Comparison of ENCODE assay signal across 8 cellular contexts in the genomic region with DNA sequence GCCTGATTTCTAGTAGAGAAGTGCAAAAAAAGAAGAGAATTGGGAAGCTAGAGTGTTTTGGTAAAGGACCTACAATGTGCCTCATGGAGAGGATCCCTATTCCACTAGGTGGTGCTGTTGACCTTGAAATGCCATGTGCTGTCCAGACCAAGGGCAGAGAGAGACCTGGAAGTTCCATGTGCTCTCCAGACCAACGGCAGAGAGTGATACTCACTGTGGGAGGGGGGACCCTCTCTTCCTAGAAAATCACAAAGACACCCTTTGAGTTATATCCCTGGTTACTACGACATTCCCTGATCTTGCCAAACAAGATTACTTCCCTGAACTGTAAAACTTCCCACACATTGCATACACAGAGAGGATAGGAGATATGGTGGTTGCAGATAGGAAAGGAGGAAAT.
DNase-seq lines count a peak whose midpoint lies in the region; ATAC-seq and TF ChIP-seq lines count a peak whose summit lies in the region.

No MANE protein-coding gene starts in this region.

- peak; percentile 63 to 70 for TF ChIP-seq RAD21 in liver (IDR thresholded peaks at IDR 0.05)

- 34% methylated on average over 2 of the region's 2 CpGs for WGBS in liver

- H3K9me3 ChIP-seq in WERI-Rb-1 (ENCODE audit: severe bottlenecking) (peaks cover 3% of the 10 kb centered on the region), liver (ENCODE audit: control insufficient read depth in 4 of 4, low read length in 3 of 4) (peaks cover 6 to 19% (median 12%) of the 10 kb centered on the region in 4 donors)

- H3K9ac ChIP-seq in KMS-11 (no peak overlapping the region), liver (ENCODE audit: low read depth in 1 of 2, low read length in 2 of 2) (no peak overlapping the region)

- H3K27me3 ChIP-seq in KMS-11 (ENCODE audit: insufficient read depth, low read depth) (no peaks in the 10 kb centered on the region), WERI-Rb-1 (ENCODE audit: insufficient read depth, low read depth, severe bottlenecking) (no peaks in the 10 kb centered on the region), liver (ENCODE audit: control insufficient read depth in 4 of 4, insufficient read depth in 4 of 4, low read length in 3 of 4) (no peaks in the 10 kb centered on the region)

- H4K20me1 ChIP-seq in KMS-11 (ENCODE audit: insufficient read depth), result no peaks in the 10 kb centered on the region

- in situ Hi-C loops in GM13977 (cut with MboI; ENCODE audit: low pct_unique_long_range_greater_than_20kb, low sequenced_read_pairs, unreplicated experiment), result no loop called here

- H2AFZ ChIP-seq in KMS-11 (ENCODE audit: low read depth), result peak overlapping the region; percentile 60

- H3K79me2 ChIP-seq in KMS-11 (ENCODE audit: insufficient read depth, low read depth), result no peaks in the 10 kb centered on the region

- no peaks in the 10 kb centered on the region for H3K4me1 ChIP-seq in KMS-11 (ENCODE audit: low read depth, poor library complexity, severe bottlenecking)
- no peaks in the 10 kb centered on the region for H3K4me1 ChIP-seq in liver (ENCODE audit: control insufficient read depth in 4 of 4, insufficient read depth in 4 of 4, low read length in 3 of 4)

- ATAC-seq in GM21447 (IDR thresholded peaks at IDR 0.05; ENCODE audit: unreplicated experiment), result no peak

- H3K27ac ChIP-seq in KMS-11 (no peak overlapping the region), WERI-Rb-1 (no peak overlapping the region), liver (ENCODE audit: low read depth in 1 of 2, low read length in 2 of 2) (no peak overlapping the region)

- H3K4me2 ChIP-seq in KMS-11, result no peak overlapping the region

- DNase-seq in CD1c-positive myeloid dendritic cell (ENCODE audit: extremely low spot score), result peak; percentile 16
- peak; percentile 24 for DNase-seq in GM13977 (ENCODE audit: low spot score)
- DNase-seq in WERI-Rb-1, result peak; percentile 69
- DNase-seq in NCI-H187 (lab: John Stamatoyannopoulos, UW), result no peak
- no peak for DNase-seq in posterior vena cava (ENCODE audit: low spot score)

- no peaks in the 10 kb centered on the region for H3K36me3 ChIP-seq in KMS-11 (ENCODE audit: insufficient read depth)
- H3K36me3 ChIP-seq in WERI-Rb-1, result no peaks in the 10 kb centered on the region
- H3K36me3 ChIP-seq in liver (ENCODE audit: control insufficient read depth in 4 of 4, insufficient read depth in 3 of 4, low read depth in 1 of 4, low read length in 3 of 4), result no peaks in the 10 kb centered on the region

- no peak overlapping the region for H3K4me3 ChIP-seq in KMS-11 (IDR thresholded peaks at IDR 0.05; ENCODE audit: insufficient read depth, low read depth, low read length)
- no peak overlapping the region for H3K4me3 ChIP-seq in WERI-Rb-1 (ENCODE audit: low read depth, low read length)
- no peak overlapping the region for H3K4me3 ChIP-seq in liver (ENCODE audit: low read depth in 1 of 3, low read length in 3 of 3)

- intact Hi-C loops in posterior vena cava (cut with DNase I), result no loop called here

- TF ChIP-seq CTCF in GM13977 (IDR thresholded peaks at IDR 0.05; ENCODE audit: extremely low read depth, insufficient read depth, missing control alignments) (peak; percentile 81), KMS-11 (conservative IDR thresholded peaks at IDR 0.05; ENCODE audit: low read depth, low read length) (peak; percentile 91), WERI-Rb-1 (IDR thresholded peaks at IDR 0.05; ENCODE audit: low read depth, low read length) (peak; percentile 70), liver (IDR thresholded peaks at IDR 0.05; ENCODE audit: low read depth, low read length, missing input control) (peak; percentile 32)

TF ChIP-seq in liver, 16 proteins besides CTCF, POLR2A, EP300 and RAD21:
- TF ChIP-seq FOXA2 (IDR thresholded peaks at IDR 0.05) (no peak), EGR1 (IDR thresholded peaks at IDR 0.05; ENCODE audit: low read depth in 2 of 2) (no peak), YY1 (IDR thresholded peaks at IDR 0.05) (no peak), TAF1 (conservative IDR thresholded peaks at IDR 0.05) (no peak), HNF4A (conservative IDR thresholded peaks at IDR 0.05) (no peak), FOXA1 (IDR thresholded peaks at IDR 0.05) (no peak), JUND (IDR thresholded peaks at IDR 0.05) (no peak), GABPA (IDR thresholded peaks at IDR 0.05 in 1 of 2, conservative IDR thresholded peaks at IDR 0.05 in 1 of 2) (no peak), SP1 (IDR thresholded peaks at IDR 0.05) (no peak), HNF4G (IDR thresholded peaks at IDR 0.05) (no peak), RXRA (IDR thresholded peaks at IDR 0.05) (no peak), NR2F2 (IDR thresholded peaks at IDR 0.05) (no peak)
- TF ChIP-seq, protein P1, sequence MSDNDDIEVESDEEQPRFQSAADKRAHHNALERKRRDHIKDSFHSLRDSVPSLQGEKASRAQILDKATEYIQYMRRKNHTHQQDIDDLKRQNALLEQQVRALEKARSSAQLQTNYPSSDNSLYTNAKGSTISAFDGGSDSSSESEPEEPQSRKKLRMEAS (IDR thresholded peaks at IDR 0.05), result no peak
- TF ChIP-seq, protein P2, sequence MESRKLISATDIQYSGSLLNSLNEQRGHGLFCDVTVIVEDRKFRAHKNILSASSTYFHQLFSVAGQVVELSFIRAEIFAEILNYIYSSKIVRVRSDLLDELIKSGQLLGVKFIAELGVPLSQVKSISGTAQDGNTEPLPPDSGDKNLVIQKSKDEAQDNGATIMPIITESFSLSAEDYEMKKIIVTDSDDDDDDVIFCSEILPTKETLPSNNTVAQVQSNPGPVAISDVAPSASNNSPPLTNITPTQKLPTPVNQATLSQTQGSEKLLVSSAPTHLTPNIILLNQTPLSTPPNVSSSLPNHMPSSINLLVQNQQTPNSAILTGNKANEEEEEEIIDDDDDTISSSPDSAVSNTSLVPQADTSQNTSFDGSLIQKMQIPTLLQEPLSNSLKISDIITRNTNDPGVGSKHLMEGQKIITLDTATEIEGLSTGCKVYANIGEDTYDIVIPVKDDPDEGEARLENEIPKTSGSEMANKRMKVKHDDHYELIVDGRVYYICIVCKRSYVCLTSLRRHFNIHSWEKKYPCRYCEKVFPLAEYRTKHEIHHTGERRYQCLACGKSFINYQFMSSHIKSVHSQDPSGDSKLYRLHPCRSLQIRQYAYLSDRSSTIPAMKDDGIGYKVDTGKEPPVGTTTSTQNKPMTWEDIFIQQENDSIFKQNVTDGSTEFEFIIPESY (IDR thresholded peaks at IDR 0.05), result no peak
- TF ChIP-seq, protein P3, sequence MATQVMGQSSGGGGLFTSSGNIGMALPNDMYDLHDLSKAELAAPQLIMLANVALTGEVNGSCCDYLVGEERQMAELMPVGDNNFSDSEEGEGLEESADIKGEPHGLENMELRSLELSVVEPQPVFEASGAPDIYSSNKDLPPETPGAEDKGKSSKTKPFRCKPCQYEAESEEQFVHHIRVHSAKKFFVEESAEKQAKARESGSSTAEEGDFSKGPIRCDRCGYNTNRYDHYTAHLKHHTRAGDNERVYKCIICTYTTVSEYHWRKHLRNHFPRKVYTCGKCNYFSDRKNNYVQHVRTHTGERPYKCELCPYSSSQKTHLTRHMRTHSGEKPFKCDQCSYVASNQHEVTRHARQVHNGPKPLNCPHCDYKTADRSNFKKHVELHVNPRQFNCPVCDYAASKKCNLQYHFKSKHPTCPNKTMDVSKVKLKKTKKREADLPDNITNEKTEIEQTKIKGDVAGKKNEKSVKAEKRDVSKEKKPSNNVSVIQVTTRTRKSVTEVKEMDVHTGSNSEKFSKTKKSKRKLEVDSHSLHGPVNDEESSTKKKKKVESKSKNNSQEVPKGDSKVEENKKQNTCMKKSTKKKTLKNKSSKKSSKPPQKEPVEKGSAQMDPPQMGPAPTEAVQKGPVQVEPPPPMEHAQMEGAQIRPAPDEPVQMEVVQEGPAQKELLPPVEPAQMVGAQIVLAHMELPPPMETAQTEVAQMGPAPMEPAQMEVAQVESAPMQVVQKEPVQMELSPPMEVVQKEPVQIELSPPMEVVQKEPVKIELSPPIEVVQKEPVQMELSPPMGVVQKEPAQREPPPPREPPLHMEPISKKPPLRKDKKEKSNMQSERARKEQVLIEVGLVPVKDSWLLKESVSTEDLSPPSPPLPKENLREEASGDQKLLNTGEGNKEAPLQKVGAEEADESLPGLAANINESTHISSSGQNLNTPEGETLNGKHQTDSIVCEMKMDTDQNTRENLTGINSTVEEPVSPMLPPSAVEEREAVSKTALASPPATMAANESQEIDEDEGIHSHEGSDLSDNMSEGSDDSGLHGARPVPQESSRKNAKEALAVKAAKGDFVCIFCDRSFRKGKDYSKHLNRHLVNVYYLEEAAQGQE (IDR thresholded peaks at IDR 0.05), result no peak
- TF ChIP-seq, protein P4, sequence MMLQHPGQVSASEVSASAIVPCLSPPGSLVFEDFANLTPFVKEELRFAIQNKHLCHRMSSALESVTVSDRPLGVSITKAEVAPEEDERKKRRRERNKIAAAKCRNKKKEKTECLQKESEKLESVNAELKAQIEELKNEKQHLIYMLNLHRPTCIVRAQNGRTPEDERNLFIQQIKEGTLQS (IDR thresholded peaks at IDR 0.05), result no peak

Comparison
In these comparisons a context has a peak if more than half of its experiments do, and no peak if none do; other contexts are left out.
1. DNase-seq: peak in CD1c-positive myeloid dendritic cell (single experiment), GM13977 (single experiment) and WERI-Rb-1 (single experiment); none in NCI-H187 (0 of 2) and posterior vena cava (single experiment).
2. CTCF ChIP-seq: peak in every context shown above with its lines; median percentile 91 in KMS-11; 81 in GM13977; 70 in WERI-Rb-1; 32 in liver.